Comparison of ENCODE assay signal across 14 cellular contexts in the genomic region with DNA sequence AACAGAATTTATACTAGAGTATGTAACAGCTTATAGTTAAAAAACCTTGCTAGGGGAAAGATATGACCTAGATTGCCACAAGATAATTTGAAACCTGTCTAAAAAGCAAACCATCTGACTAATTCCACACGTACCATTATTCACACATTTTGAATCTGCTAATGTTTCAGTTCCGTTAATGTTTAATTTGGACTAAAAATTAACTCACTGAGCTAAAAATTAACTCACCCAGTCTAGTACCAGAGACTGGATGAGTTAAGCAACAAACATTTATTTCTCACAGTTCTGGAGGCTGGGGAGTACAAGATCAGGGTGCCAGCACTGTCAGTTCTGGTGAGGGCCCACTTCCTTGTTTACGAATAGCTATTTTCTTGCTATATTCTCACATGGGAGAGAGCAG.
DNase-seq lines count a peak whose midpoint lies in the region; ATAC-seq and TF ChIP-seq lines count a peak whose summit lies in the region.
"Had no signal": no experiment of that assay in that cellular context is flagged by ENCODE, and none has a peak within 500 bp of the region (broad histone marks: within the 10 kb centered on the region; RNA-seq: fewer than 3 reads in every experiment).

No MANE protein-coding gene starts in this region.

- no peak overlapping the region for H3K27ac ChIP-seq in coronary artery
- H3K27ac ChIP-seq: epithelial cell of prostate, SJSA1, uterus had no signal

- DNase-seq in Caki2 (ENCODE audit: low read depth) (peak; percentile 73), hepatic stellate cell (ENCODE audit: low spot score) (no peak), coronary artery (ENCODE audit: low spot score) (no peak)
- no peak for DNase-seq in activated CD4-positive, alpha-beta T cell treated with anti-CD3 and anti-CD28 coated beads, Interleukin-2, amount 10 ng/mL, durations not matched to agents 7 days and 5 days
- no peak for DNase-seq in activated CD4-positive, alpha-beta T cell treated with anti-CD3 and anti-CD28 coated beads for 48 hours
- DNase-seq: activated CD8-positive, alpha-beta T cell treated with anti-CD3 and anti-CD28 coated beads for 36 hours; kidney; NCI-H2029 treated with DMSO at 0.1 percent for 48 hours; uterus had no signal

- POLR2A ChIA-PET in activated CD4-positive, alpha-beta T cell treated with anti-CD3 and anti-CD28 coated beads, Interleukin-2, amount 10 ng/mL, durations not matched to agents 7 days and 5 days (lab: Charles Lee), result no interaction called here

- no peak overlapping the region for H3K27ac Mint-ChIP-seq in activated CD4-positive, alpha-beta T cell treated with anti-CD3 and anti-CD28 coated beads, Interleukin-2, amount 10 ng/mL, durations not matched to agents 7 days and 5 days
- H3K27ac Mint-ChIP-seq: activated CD8-positive, alpha-beta T cell treated with anti-CD3 and anti-CD28 coated beads for 36 hours had no signal

- CTCF ChIA-PET in activated CD4-positive, alpha-beta T cell treated with anti-CD3 and anti-CD28 coated beads, Interleukin-2, amount 10 ng/mL, durations not matched to agents 7 days and 5 days (lab: Charles Lee), result no interaction called here

- H3K4me3 ChIP-seq in coronary artery, result no peak overlapping the region
- H3K4me3 ChIP-seq: SJSA1, uterus had no signal

- no peaks in the 10 kb centered on the region for H3K27me3 Mint-ChIP-seq in activated CD4-positive, alpha-beta T cell treated with anti-CD3 and anti-CD28 coated beads, Interleukin-2, amount 10 ng/mL, durations not matched to agents 7 days and 5 days
- H3K27me3 Mint-ChIP-seq: activated CD8-positive, alpha-beta T cell treated with anti-CD3 and anti-CD28 coated beads for 36 hours had no signal

- no peak for TF ChIP-seq CTCF in coronary artery (IDR thresholded peaks at IDR 0.05)

- H3K36me3 Mint-ChIP-seq in activated CD4-positive, alpha-beta T cell treated with anti-CD3 and anti-CD28 coated beads, Interleukin-2, amount 10 ng/mL, durations not matched to agents 7 days and 5 days (ENCODE audit: low read depth), result no peaks in the 10 kb centered on the region

- H3K9me3 Mint-ChIP-seq in activated CD4-positive, alpha-beta T cell treated with anti-CD3 and anti-CD28 coated beads, Interleukin-2, amount 10 ng/mL, durations not matched to agents 7 days and 5 days, result no peaks in the 10 kb centered on the region
- H3K9me3 Mint-ChIP-seq: activated CD8-positive, alpha-beta T cell treated with anti-CD3 and anti-CD28 coated beads for 36 hours had no signal

- peak; percentile 79 for ATAC-seq in GM19372 (IDR thresholded peaks at IDR 0.05; ENCODE audit: low read depth, unreplicated experiment)
- peak; percentile 82 for ATAC-seq in HG02852 (IDR thresholded peaks at IDR 0.05; ENCODE audit: unreplicated experiment)
- ATAC-seq in HG03571 (IDR thresholded peaks at IDR 0.05; ENCODE audit: unreplicated experiment), result peak; percentile 92
- ATAC-seq: activated CD8-positive, alpha-beta T cell treated with anti-CD3 and anti-CD28 coated beads for 36 hours had no signal

- H3K4me1 Mint-ChIP-seq in activated CD4-positive, alpha-beta T cell treated with anti-CD3 and anti-CD28 coated beads, Interleukin-2, amount 10 ng/mL, durations not matched to agents 7 days and 5 days, result no peaks in the 10 kb centered on the region

- H3K4me3 Mint-ChIP-seq in activated CD4-positive, alpha-beta T cell treated with anti-CD3 and anti-CD28 coated beads, Interleukin-2, amount 10 ng/mL, durations not matched to agents 7 days and 5 days, result no peak overlapping the region
- H3K4me3 Mint-ChIP-seq: activated CD8-positive, alpha-beta T cell treated with anti-CD3 and anti-CD28 coated beads for 36 hours had no signal

- in situ Hi-C loops in Caki2 (cut with HindIII; ENCODE audit: low pct_unique_long_range_greater_than_20kb, low sequenced_read_pairs), result no loop called here
